Comparison of ENCODE assay signal across 3 cellular contexts in the genomic region with DNA sequence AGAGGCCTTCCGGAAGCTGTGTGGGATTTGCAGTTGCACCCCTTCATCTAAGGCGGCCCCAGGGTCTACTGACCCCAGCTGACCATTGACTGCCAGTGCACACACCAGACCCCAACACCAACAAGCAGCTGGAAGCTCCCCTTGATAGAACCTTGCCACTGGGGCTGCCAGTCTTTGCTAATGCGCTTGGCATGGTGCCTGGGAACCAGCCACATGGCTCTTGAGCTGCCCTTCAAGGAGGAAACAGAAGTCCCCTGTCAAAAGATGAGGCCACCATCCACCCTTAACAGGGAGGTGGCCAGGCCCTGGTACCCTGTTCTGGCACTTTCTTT.
TF ChIP-seq lines count a peak whose summit lies in the region.

No MANE protein-coding gene starts in this region.

TF ChIP-seq in SK-N-SH, 30 proteins besides CTCF, POLR2A, EP300 and RAD21:
- no peak for TF ChIP-seq SMC3 (IDR thresholded peaks at IDR 0.05; ENCODE audit: low read depth, low read length)
- TF ChIP-seq GABPA (IDR thresholded peaks at IDR 0.05; ENCODE audit: low read depth): no peak
- no peak for TF ChIP-seq MXI1 (IDR thresholded peaks at IDR 0.05; ENCODE audit: low read depth, low read length)
- TF ChIP-seq MAX (IDR thresholded peaks at IDR 0.05; ENCODE audit: low read depth): no peak
- no peak for TF ChIP-seq TEAD4 (IDR thresholded peaks at IDR 0.05; ENCODE audit: borderline replicate concordance, insufficient read depth)
- TF ChIP-seq ELF1 (IDR thresholded peaks at IDR 0.05): no peak
- TF ChIP-seq TCF12 (IDR thresholded peaks at IDR 0.05): no peak

TF ChIP-seq in SK-N-SH treated with all-trans-retinoic acid at 6 μM for 48 hours, 23 proteins besides CTCF, POLR2A, EP300 and RAD21 (continues in another document):
- TF ChIP-seq ESRRG (CRISPR knock-in tag; IDR thresholded peaks at IDR 0.05) (no peak), ZNF565 (CRISPR knock-in tag; conservative IDR thresholded peaks at IDR 0.05; ENCODE audit: low read depth) (no peak), PPARA (CRISPR knock-in tag; IDR thresholded peaks at IDR 0.05; ENCODE audit: borderline replicate concordance) (no peak), ZNF70 (CRISPR knock-in tag; IDR thresholded peaks at IDR 0.05) (no peak), TCF4 (CRISPR knock-in tag; IDR thresholded peaks at IDR 0.05; ENCODE audit: borderline replicate concordance) (no peak), RARB (CRISPR knock-in tag; IDR thresholded peaks at IDR 0.05) (no peak), ZFP3 (CRISPR knock-in tag; IDR thresholded peaks at IDR 0.05) (no peak), BACH2 (CRISPR knock-in tag; IDR thresholded peaks at IDR 0.05; ENCODE audit: borderline replicate concordance) (no peak), TOX (CRISPR knock-in tag; IDR thresholded peaks at IDR 0.05; ENCODE audit: borderline replicate concordance) (no peak), CREB5 (CRISPR knock-in tag; IDR thresholded peaks at IDR 0.05; ENCODE audit: low read depth) (no peak), ZNF8 (CRISPR knock-in tag; IDR thresholded peaks at IDR 0.05) (no peak), ARNTL (CRISPR knock-in tag; IDR thresholded peaks at IDR 0.05; ENCODE audit: borderline replicate concordance, low read depth) (no peak), PATZ1 (CRISPR knock-in tag; IDR thresholded peaks at IDR 0.05; ENCODE audit: borderline replicate concordance) (no peak), ISL1 (CRISPR knock-in tag; IDR thresholded peaks at IDR 0.05) (no peak), ZFP30 (CRISPR knock-in tag; IDR thresholded peaks at IDR 0.05) (no peak), ZC3H10 (CRISPR knock-in tag; IDR thresholded peaks at IDR 0.05) (no peak)
- TF ChIP-seq, protein P1, sequence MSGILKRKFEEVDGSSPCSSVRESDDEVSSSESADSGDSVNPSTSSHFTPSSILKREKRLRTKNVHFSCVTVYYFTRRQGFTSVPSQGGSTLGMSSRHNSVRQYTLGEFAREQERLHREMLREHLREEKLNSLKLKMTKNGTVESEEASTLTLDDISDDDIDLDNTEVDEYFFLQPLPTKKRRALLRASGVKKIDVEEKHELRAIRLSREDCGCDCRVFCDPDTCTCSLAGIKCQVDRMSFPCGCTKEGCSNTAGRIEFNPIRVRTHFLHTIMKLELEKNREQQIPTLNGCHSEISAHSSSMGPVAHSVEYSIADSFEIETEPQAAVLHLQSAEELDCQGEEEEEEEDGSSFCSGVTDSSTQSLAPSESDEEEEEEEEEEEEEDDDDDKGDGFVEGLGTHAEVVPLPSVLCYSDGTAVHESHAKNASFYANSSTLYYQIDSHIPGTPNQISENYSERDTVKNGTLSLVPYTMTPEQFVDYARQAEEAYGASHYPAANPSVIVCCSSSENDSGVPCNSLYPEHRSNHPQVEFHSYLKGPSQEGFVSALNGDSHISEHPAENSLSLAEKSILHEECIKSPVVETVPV (CRISPR knock-in tag; IDR thresholded peaks at IDR 0.05): no peak
- TF ChIP-seq, protein P2, sequence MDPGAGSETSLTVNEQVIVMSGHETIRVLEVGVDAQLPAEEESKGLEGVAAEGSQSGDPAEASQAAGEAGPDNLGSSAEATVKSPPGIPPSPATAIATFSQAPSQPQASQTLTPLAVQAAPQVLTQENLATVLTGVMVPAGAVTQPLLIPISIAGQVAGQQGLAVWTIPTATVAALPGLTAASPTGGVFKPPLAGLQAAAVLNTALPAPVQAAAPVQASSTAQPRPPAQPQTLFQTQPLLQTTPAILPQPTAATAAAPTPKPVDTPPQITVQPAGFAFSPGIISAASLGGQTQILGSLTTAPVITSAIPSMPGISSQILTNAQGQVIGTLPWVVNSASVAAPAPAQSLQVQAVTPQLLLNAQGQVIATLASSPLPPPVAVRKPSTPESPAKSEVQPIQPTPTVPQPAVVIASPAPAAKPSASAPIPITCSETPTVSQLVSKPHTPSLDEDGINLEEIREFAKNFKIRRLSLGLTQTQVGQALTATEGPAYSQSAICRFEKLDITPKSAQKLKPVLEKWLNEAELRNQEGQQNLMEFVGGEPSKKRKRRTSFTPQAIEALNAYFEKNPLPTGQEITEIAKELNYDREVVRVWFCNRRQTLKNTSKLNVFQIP (CRISPR knock-in tag; IDR thresholded peaks at IDR 0.05; ENCODE audit: borderline replicate concordance, low read depth): no peak

TF ChIP-seq in H1, 55 proteins besides CTCF, POLR2A, EP300 and RAD21:
- TF ChIP-seq ATF3 (IDR thresholded peaks at IDR 0.05; ENCODE audit: insufficient read depth, low read depth, low read length): no peak
- TF ChIP-seq GTF2F1 (IDR thresholded peaks at IDR 0.05; ENCODE audit: borderline replicate concordance, low read depth, low read length): no peak
- no peak for TF ChIP-seq PHF8 (conservative IDR thresholded peaks at IDR 0.05; ENCODE audit: low read depth, low read length)
- TF ChIP-seq EZH2 (IDR thresholded peaks at IDR 0.05; ENCODE audit: low read depth, low read length, severe bottlenecking): no peak
- no peak for TF ChIP-seq KDM5A (IDR thresholded peaks at IDR 0.05; ENCODE audit: low read length)
- no peak for TF ChIP-seq SRF (IDR thresholded peaks at IDR 0.05; ENCODE audit: low read depth, low read length)
- TF ChIP-seq JUND (IDR thresholded peaks at IDR 0.05; ENCODE audit: low read length): no peak
